In genomic region chr4:88673886-88674285, GRCh38 we compare ENCODE assay signal across 15 cellular contexts. TPM values are rescaled to one million over a fixed set of nuclear protein-coding genes. Genes with fewer than 3 reads are reported as not detected.
DNase-seq lines count a peak whose midpoint lies in the region; ATAC-seq and TF ChIP-seq lines count a peak whose summit lies in the region.
"Had no signal": no experiment of that assay in that cellular context is flagged by ENCODE, and none has a peak within 500 bp of the region (broad histone marks: within the 10 kb centered on the region; RNA-seq: fewer than 3 reads in every experiment).

No MANE protein-coding gene starts in this region.

- H2BK15ac ChIP-seq in mesenchymal stem cell (ENCODE audit: low read depth, poor library complexity, severe bottlenecking): no peak overlapping the region

- H3K4me1 ChIP-seq in mammary epithelial cell (ENCODE audit: insufficient read depth, low read length) (no peaks in the 10 kb centered on the region), mesenchymal stem cell (ENCODE audit: control insufficient read depth, insufficient read depth, low read depth, low read length) (no peaks in the 10 kb centered on the region)
- H3K4me1 ChIP-seq: BLaER1, HAP-1 had no signal

- no peak overlapping the region for H4K91ac ChIP-seq in mesenchymal stem cell (ENCODE audit: low read length)

- no peak overlapping the region for H3K27ac ChIP-seq in mammary epithelial cell (ENCODE audit: insufficient read depth, low read depth, low read length)
- H3K27ac ChIP-seq in mesenchymal stem cell (ENCODE audit: low read length, poor library complexity, severe bottlenecking): no peak overlapping the region
- H3K27ac ChIP-seq: BLaER1, HL-60 had no signal

- POLR2A ChIA-PET in MCF 10A (lab: Yijun Ruan, JAX): interaction anchor here (0.7 kb wide), 2 partner anchors 10 to 97 kb away, joined by 3 read pairs; no protein-coding TSS in a partner anchor

- no peak overlapping the region for H3K4ac ChIP-seq in mesenchymal stem cell (ENCODE audit: low read depth in 1 of 2, low read length in 2 of 2)

- WGBS in mammary epithelial cell (ENCODE audit: low coverage, missing lambda C conversion rate): 100% methylated on average over 1 of the region's 2 CpGs
- 100% methylated on average over 2 of the region's 2 CpGs for WGBS in mesenchymal stem cell

- H3K4me2 ChIP-seq in mammary epithelial cell (ENCODE audit: insufficient read depth, low read depth, low read length) (no peak overlapping the region), mesenchymal stem cell (ENCODE audit: low read length, poor library complexity, severe bottlenecking) (no peak overlapping the region)
- H3K4me2 ChIP-seq: BLaER1 had no signal

- no peaks in the 10 kb centered on the region for H3K79me1 ChIP-seq in mesenchymal stem cell (replicated peaks; ENCODE audit: low read length, poor library complexity, severe bottlenecking)

- DNase-seq in MCF 10A (ENCODE audit: unreplicated experiment) (no peak), mammary epithelial cell (no peak), mesenchymal stem cell (no peak), left cardiac atrium (no peak), GM19238 (ENCODE audit: insufficient read length, low spot score) (no peak)
- DNase-seq: 8988T, AML-193, DMS79, GOT3 had no signal

- H4K8ac ChIP-seq in mesenchymal stem cell (ENCODE audit: low read length): no peak overlapping the region

- no peak overlapping the region for H3K14ac ChIP-seq in mesenchymal stem cell (ENCODE audit: low read length in 2 of 2)

- H3K36me3 Mint-ChIP-seq in MCF 10A (ENCODE audit: insufficient read depth, unreplicated experiment): peaks cover 77% of the 10 kb centered on the region
- peaks cover 81% of the 10 kb centered on the region for H3K36me3 Mint-ChIP-seq in activated T-helper 17 cell treated with anti-CD3 and anti-CD28 coated beads, Interleukin-2, amount 50 U/mL, for 72 hours (ENCODE audit: low read depth)

- H3K36me3 ChIP-seq in mammary epithelial cell (ENCODE audit: insufficient read depth, low read length) (peaks cover 16% of the 10 kb centered on the region), mesenchymal stem cell (ENCODE audit: control insufficient read depth in 1 of 2, insufficient read depth in 2 of 2, low read depth in 1 of 2, low read length in 2 of 2) (peaks cover 0 to 47% of the 10 kb centered on the region in 2 experiments)
- H3K36me3 ChIP-seq: HAP-1 had no signal

- peak overlapping the region; percentile 23 for H3K27ac Mint-ChIP-seq in MCF 10A (ENCODE audit: low read depth, unreplicated experiment)
- peak overlapping the region; percentile 26 for H3K27ac Mint-ChIP-seq in activated T-helper 17 cell treated with anti-CD3 and anti-CD28 coated beads, Interleukin-2, amount 50 U/mL, for 72 hours

- H3K4me3 ChIP-seq in mammary epithelial cell (replicated peaks in 1 of 3; ENCODE audit: insufficient read depth in 1 of 3, low read depth in 2 of 3, low read length in 3 of 3): no peak overlapping the region
- no peak overlapping the region for H3K4me3 ChIP-seq in mesenchymal stem cell (ENCODE audit: insufficient read depth in 1 of 2, low read depth in 1 of 2, low read length in 2 of 2)
- H3K4me3 ChIP-seq: BLaER1, GM12878, HAP-1 had no signal

- BruUV-seq in MCF 10A (replicated peaks; lab: Mats Ljungman, UMichigan) (no TSS peak), mammary epithelial cell (replicated peaks; lab: Mats Ljungman, UMichigan) (no TSS peak)

- in situ Hi-C loops in mammary epithelial cell (cut with MboI; ENCODE audit: low sequenced_read_pairs in 2 of 2): no loop called here

- no peak for ATAC-seq in activated T-helper 17 cell treated with anti-CD3 and anti-CD28 coated beads, Interleukin-2, amount 50 U/mL, for 72 hours (replicated peaks)
- ATAC-seq in left cardiac atrium (no peak), HG02884 (IDR thresholded peaks at IDR 0.05; ENCODE audit: unreplicated experiment) (no peak)
- ATAC-seq: GM12878 had no signal

- H4K20me1 ChIP-seq in mammary epithelial cell (ENCODE audit: insufficient read depth, low read length): no peaks in the 10 kb centered on the region
- H4K20me1 ChIP-seq: BLaER1 had no signal

- H2AFZ ChIP-seq in mammary epithelial cell (ENCODE audit: low read depth, low read length) (no peak overlapping the region), mesenchymal stem cell (ENCODE audit: low read depth, low read length) (no peak overlapping the region)

- H3K27me3 ChIP-seq in mammary epithelial cell (ENCODE audit: insufficient read depth, low read length) (no peaks in the 10 kb centered on the region), mesenchymal stem cell (ENCODE audit: control insufficient read depth in 1 of 2, insufficient read depth in 1 of 2, low read length in 2 of 2) (no peaks in the 10 kb centered on the region)
- H3K27me3 ChIP-seq: BLaER1 had no signal

- H3K4me1 Mint-ChIP-seq in MCF 10A (ENCODE audit: insufficient read depth, unreplicated experiment): no peaks in the 10 kb centered on the region
- peaks cover under 1% of the 10 kb centered on the region for H3K4me1 Mint-ChIP-seq in activated T-helper 17 cell treated with anti-CD3 and anti-CD28 coated beads, Interleukin-2, amount 50 U/mL, for 72 hours

- H3K27me3 Mint-ChIP-seq in MCF 10A (ENCODE audit: insufficient read depth, unreplicated experiment): no peaks in the 10 kb centered on the region
- no peaks in the 10 kb centered on the region for H3K27me3 Mint-ChIP-seq in activated T-helper 17 cell treated with anti-CD3 and anti-CD28 coated beads, Interleukin-2, amount 50 U/mL, for 72 hours

- no peaks in the 10 kb centered on the region for H3K79me2 ChIP-seq in mammary epithelial cell (ENCODE audit: insufficient read depth, low read length)

- no peak overlapping the region for H2BK5ac ChIP-seq in mesenchymal stem cell (ENCODE audit: low read depth, low read length, poor library complexity, severe bottlenecking)

- no peak overlapping the region for H3K4me3 Mint-ChIP-seq in MCF 10A (ENCODE audit: unreplicated experiment)
- H3K4me3 Mint-ChIP-seq in activated T-helper 17 cell treated with anti-CD3 and anti-CD28 coated beads, Interleukin-2, amount 50 U/mL, for 72 hours: no peak overlapping the region

- CTCF ChIA-PET in MCF 10A (lab: Yijun Ruan, JAX) (interaction anchor here (0.6 to 2.0 kb wide), 10 partner anchors 11 to 344 kb away, joined by 3 to 13 read pairs (median 3); no protein-coding TSS in a partner anchor), mammary epithelial cell (lab: Charles Lee; ENCODE audit: low non-redundant PET) (no interaction called here)

- H3K9me3 ChIP-seq in mammary epithelial cell (replicated peaks; ENCODE audit: insufficient read depth, low read length): no peaks in the 10 kb centered on the region
- no peaks in the 10 kb centered on the region for H3K9me3 ChIP-seq in mesenchymal stem cell (ENCODE audit: control insufficient read depth, low read length)
- H3K9me3 ChIP-seq: BLaER1, HAP-1 had no signal

- peak overlapping the region; percentile 73 for H2AK5ac ChIP-seq in mesenchymal stem cell (ENCODE audit: low read length, severe bottlenecking)

- no peak overlapping the region for H2BK120ac ChIP-seq in mesenchymal stem cell (ENCODE audit: low read depth, low read length)

- no peak overlapping the region for H3K23ac ChIP-seq in mesenchymal stem cell (ENCODE audit: low read length in 2 of 2)

- H3K9ac ChIP-seq in mammary epithelial cell (ENCODE audit: insufficient read depth, low read length) (no peak overlapping the region), mesenchymal stem cell (ENCODE audit: low read length) (no peak overlapping the region)
- H3K9ac ChIP-seq: BLaER1 had no signal

- intact Hi-C loops in MCF 10A (cut with micrococcal nuclease): loop anchor here (5.0 kb wide), 1 partner anchor 348 kb away; no protein-coding TSS in a partner anchor
- intact Hi-C loops in mammary epithelial cell (cut with micrococcal nuclease): no loop called here
- intact Hi-C loops in left cardiac atrium (cut with DNase I): no loop called here

- dilution Hi-C loops in mammary epithelial cell (cut with HindIII; ENCODE audit: low sequenced_read_pairs): no loop called here

- TF ChIP-seq CTCF in MCF 10A (IDR thresholded peaks at IDR 0.05; ENCODE audit: unreplicated experiment) (no peak), mammary epithelial cell (conservative IDR thresholded peaks at IDR 0.05 in 1 of 2, IDR thresholded peaks at IDR 0.05 in 1 of 2; ENCODE audit: extremely low read depth in 1 of 2, insufficient read depth in 1 of 2, low read depth in 1 of 2, low read length in 2 of 2) (no peak)

- H2BK12ac ChIP-seq in mesenchymal stem cell (ENCODE audit: low read length in 2 of 2): no peak overlapping the region

- H3K18ac ChIP-seq in mesenchymal stem cell (ENCODE audit: low read depth in 1 of 2, low read length in 2 of 2): no peak overlapping the region

- H3K9me3 Mint-ChIP-seq in MCF 10A (ENCODE audit: unreplicated experiment): no peaks in the 10 kb centered on the region
- H3K9me3 Mint-ChIP-seq in activated T-helper 17 cell treated with anti-CD3 and anti-CD28 coated beads, Interleukin-2, amount 50 U/mL, for 72 hours: no peaks in the 10 kb centered on the region

RNA-seq across cellular contexts. Expression of gene NAP1L5, which starts 23.7 kb away (rescaled TPM):
- 0.27 and 0.30 TPM in 2 replicates for total RNA-seq in MCF 10A (2022)
- total RNA-seq in mammary epithelial cell: 1 to 10 TPM; 2.8 to 4.7 TPM
- 2.3 TPM for polyA plus RNA-seq in mammary epithelial cell
- polyA minus RNA-seq in mammary epithelial cell: 0.88 TPM
- 1 to 10 TPM; 2.0 to 4.1 TPM for total RNA-seq in activated T-helper 17 cell treated with anti-CD3 and anti-CD28 coated beads, Interleukin-2, amount 50 U/mL, for 72 hours
- polyA plus RNA-seq in mesenchymal stem cell (2013, experiment 1 of 2): 9.1 TPM
- 9.6 TPM for polyA plus RNA-seq in mesenchymal stem cell (2013, experiment 2 of 2)
- total RNA-seq in left cardiac atrium: 10 to 100 TPM in 1 of 2 donors, 1 to 10 TPM in 1; 4.9 to 12.4 TPM
